19 cellular contexts compared by ENCODE assay signal in the genomic region with DNA sequence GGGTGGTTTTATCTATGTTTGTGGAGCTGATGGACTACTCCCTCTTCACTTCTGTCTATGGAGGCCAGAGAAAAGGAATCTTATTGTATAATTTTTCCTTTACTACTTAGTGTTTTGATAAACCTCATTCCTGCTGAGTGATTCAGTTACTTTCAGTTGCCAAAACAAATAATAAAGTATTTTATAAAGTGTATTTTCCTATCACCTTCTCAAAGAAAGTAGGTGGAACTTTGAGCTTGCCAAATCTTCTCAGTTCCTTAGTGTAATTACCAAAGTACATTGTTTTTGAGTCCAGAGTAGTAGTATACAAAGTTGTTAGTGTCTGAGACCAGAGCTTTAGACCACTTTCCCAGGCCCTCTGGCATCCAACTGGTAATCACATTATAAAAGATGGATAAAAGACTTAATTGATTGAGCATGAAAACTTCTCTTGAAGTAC. TPM values are rescaled to one million over a fixed set of nuclear protein-coding genes. Genes with fewer than 3 reads are reported as not detected.
DNase-seq lines count a peak whose midpoint lies in the region; ATAC-seq, FAIRE-seq and TF ChIP-seq lines count a peak whose summit lies in the region.
"Had no signal": no experiment of that assay in that cellular context is flagged by ENCODE, and none has a peak within 500 bp of the region (broad histone marks: within the 10 kb centered on the region; RNA-seq: fewer than 3 reads in every experiment).

No MANE protein-coding gene starts in this region.

- H2BK120ac ChIP-seq in trophoblast cell (ENCODE audit: insufficient read depth, low read length, poor library complexity): no peak overlapping the region

- no peak overlapping the region for H3K4me3 ChIP-seq in pancreas
- H3K4me3 ChIP-seq in Caco-2 (ENCODE audit: low read depth, low read length): no peak overlapping the region
- H3K4me3 ChIP-seq in trophoblast cell (ENCODE audit: low read depth, low read length): no peak overlapping the region
- H3K4me3 ChIP-seq: lung had no signal

- H3K9me3 Mint-ChIP-seq in Caco-2 (ENCODE audit: unreplicated experiment): no peaks in the 10 kb centered on the region
- H3K9me3 Mint-ChIP-seq: activated naive CD8-positive, alpha-beta T cell treated with anti-CD3 and anti-CD28 coated beads for 36 hours had no signal

- no peak overlapping the region for H3K4ac ChIP-seq in trophoblast cell (ENCODE audit: low read depth, low read length)

- H3K27me3 ChIP-seq in pancreas (no peaks in the 10 kb centered on the region), Caco-2 (replicated peaks; ENCODE audit: control insufficient read depth, insufficient read depth, low read length) (no peaks in the 10 kb centered on the region), trophoblast cell (ENCODE audit: insufficient read depth, low read length) (no peaks in the 10 kb centered on the region)
- H3K27me3 ChIP-seq: neutrophil had no signal

- no peak overlapping the region for H2BK12ac ChIP-seq in trophoblast cell (ENCODE audit: low read length)

- peaks cover 26% of the 10 kb centered on the region for H3K4me1 Mint-ChIP-seq in Caco-2 (ENCODE audit: low read depth, unreplicated experiment)

- H3K4me1 ChIP-seq in pancreas (peaks cover 17 to 36% (median 20%) of the 10 kb centered on the region in 3 donors), Caco-2 (no peaks in the 10 kb centered on the region), trophoblast cell (ENCODE audit: control insufficient read depth in 1 of 2, insufficient read depth in 2 of 2, low read length in 2 of 2) (no peaks in the 10 kb centered on the region)

- H3K4me2 ChIP-seq in trophoblast cell (ENCODE audit: low read length): no peak overlapping the region

- H4K12ac ChIP-seq in trophoblast cell (ENCODE audit: low read depth, low read length): no peak overlapping the region

- no peak overlapping the region for H4K8ac ChIP-seq in trophoblast cell (ENCODE audit: low read depth, low read length)

- TF ChIP-seq CTCF in RWPE1 (conservative IDR thresholded peaks at IDR 0.05; ENCODE audit: low read depth): no peak
- no peak for TF ChIP-seq CTCF in pancreas (IDR thresholded peaks at IDR 0.05)
- no peak for TF ChIP-seq CTCF in Caco-2 (IDR thresholded peaks at IDR 0.05; ENCODE audit: insufficient read depth in 1 of 2, low read depth in 1 of 2, low read length in 1 of 2, severe bottlenecking in 1 of 2, unreplicated experiment in 1 of 2)

- H3K9me3 ChIP-seq in pancreas: no peaks in the 10 kb centered on the region
- no peaks in the 10 kb centered on the region for H3K9me3 ChIP-seq in Caco-2
- H3K9me3 ChIP-seq in trophoblast cell (ENCODE audit: insufficient read depth, low read depth, low read length): no peaks in the 10 kb centered on the region
- H3K9me3 ChIP-seq: neutrophil had no signal

- BruUV-seq in Caco-2 (replicated peaks; lab: Mats Ljungman, UMichigan): no TSS peak

- peak; percentile 57 to 87 (median 66) for ATAC-seq in pancreas

- no peak overlapping the region for H3K9ac ChIP-seq in trophoblast cell (ENCODE audit: low read length)

- H2BK5ac ChIP-seq in trophoblast cell (ENCODE audit: low read depth, low read length, poor library complexity): no peak overlapping the region

- no peak for FAIRE-seq in pancreas (lab: Jason Lieb, UNC)

- H3K27me3 Mint-ChIP-seq in Caco-2 (ENCODE audit: insufficient read depth, unreplicated experiment): no peaks in the 10 kb centered on the region
- H3K27me3 Mint-ChIP-seq: activated naive CD8-positive, alpha-beta T cell treated with anti-CD3 and anti-CD28 coated beads for 36 hours had no signal

- no peaks in the 10 kb centered on the region for H3K79me1 ChIP-seq in trophoblast cell (ENCODE audit: low read length)

- DNase-seq in EH (ENCODE audit: low read depth) (peak; percentile 62), RWPE1 (ENCODE audit: low spot score) (peak; percentile 68), epithelial cell of prostate (ENCODE audit: low read depth, low spot score) (no peak), pancreas (no peak), Caco-2 (no peak), substantia nigra (lab: John Stamatoyannopoulos, UW) (no peak), trophoblast cell (no peak), activated T-cell treated with anti-CD3 and anti-CD28 coated beads for 4 hours (no peak)
- DNase-seq: activated naive CD8-positive, alpha-beta T cell treated with anti-CD3 and anti-CD28 coated beads for 36 hours; GF-D8; hippocampal formation; MM.1S; NCI-H2171 treated with DMSO at 0.1 percent for 48 hours; stimulated activated CD4-positive, alpha-beta T cell treated with anti-CD3 and anti-CD28 coated beads, Interleukin-4, amount 100 ng/mL, for 1 hour; stimulated activated naive CD4-positive, alpha-beta T cell treated with Interleukin-2 at 50 U/mL for 16 hours; T1000 had no signal

- no peak overlapping the region for H3K27ac ChIP-seq in RWPE1
- peak overlapping the region; percentile 5 for H3K27ac ChIP-seq in epithelial cell of prostate
- peak overlapping the region in 2 of 4 donors; percentile 43 to 64 for H3K27ac ChIP-seq in pancreas
- no peak overlapping the region for H3K27ac ChIP-seq in substantia nigra (ENCODE audit: low read depth, low read length, poor library complexity, severe bottlenecking)
- H3K27ac ChIP-seq in trophoblast cell (ENCODE audit: low read depth, low read length): no peak overlapping the region
- H3K27ac ChIP-seq: neutrophil had no signal

- H2AFZ ChIP-seq in trophoblast cell (ENCODE audit: insufficient read depth, low read length, poor library complexity): no peak overlapping the region

- intact Hi-C loops in pancreas (cut with DNase I) (no loop called here), Caco-2 (cut with micrococcal nuclease; ENCODE audit: unreplicated experiment) (no loop called here)

- H3K4me3 Mint-ChIP-seq in Caco-2 (ENCODE audit: unreplicated experiment): no peak overlapping the region
- H3K4me3 Mint-ChIP-seq: activated naive CD8-positive, alpha-beta T cell treated with anti-CD3 and anti-CD28 coated beads for 36 hours; CD14-positive monocyte had no signal

- no peaks in the 10 kb centered on the region for H3K79me2 ChIP-seq in trophoblast cell (ENCODE audit: control insufficient read depth, insufficient read depth, low read length, poor library complexity)

- no peak overlapping the region for H3K18ac ChIP-seq in trophoblast cell (ENCODE audit: low read length)

- no peak overlapping the region for H3K27ac Mint-ChIP-seq in Caco-2 (ENCODE audit: unreplicated experiment)
- H3K27ac Mint-ChIP-seq: activated naive CD8-positive, alpha-beta T cell treated with anti-CD3 and anti-CD28 coated beads for 36 hours had no signal

- no peak overlapping the region for H4K91ac ChIP-seq in trophoblast cell (ENCODE audit: low read depth, low read length)

- POLR2A ChIA-PET in RWPE1 (lab: Yijun Ruan, JAX; ENCODE audit: low non-redundant PET): interaction anchor here (0.6 kb wide), 1 partner anchor 13 kb away, joined by 4 read pairs; the partner anchor contains the start of gene RABGAP1
- POLR2A ChIA-PET in Caco-2 (lab: Charles Lee): interaction anchor here (0.6 kb wide), 1 partner anchor 37 kb away, joined by 3 read pairs; no protein-coding TSS in a partner anchor

- H3K36me3 ChIP-seq in pancreas: no peaks in the 10 kb centered on the region
- H3K36me3 ChIP-seq in Caco-2 (ENCODE audit: control insufficient read depth, insufficient read depth, low read length): peaks cover 1% of the 10 kb centered on the region
- peaks cover 2% of the 10 kb centered on the region in 2 experiments for H3K36me3 ChIP-seq in trophoblast cell (ENCODE audit: control insufficient read depth in 1 of 2, insufficient read depth in 2 of 2, low read length in 2 of 2)
- H3K36me3 ChIP-seq: neutrophil had no signal

- no peak overlapping the region for H3K23ac ChIP-seq in trophoblast cell (ENCODE audit: low read length)

- no peak overlapping the region for H3K14ac ChIP-seq in trophoblast cell (ENCODE audit: low read length)

- H2AK5ac ChIP-seq in trophoblast cell (ENCODE audit: low read length): no peak overlapping the region

- H3K36me3 Mint-ChIP-seq in Caco-2 (ENCODE audit: insufficient read depth, unreplicated experiment): peaks cover 25% of the 10 kb centered on the region

- CTCF ChIA-PET in RWPE1 (lab: Yijun Ruan, JAX) (interaction anchor here (0.6 kb wide), 2 partner anchors 37 to 615 kb away, joined by 3 to 4 read pairs; no protein-coding TSS in a partner anchor), Caco-2 (lab: Charles Lee) (no interaction called here)

RNA-seq across cellular contexts. Expression of gene RABGAP1, which starts 13.5 kb away (rescaled TPM):
- 10 to 100 TPM; 19.4 to 35.2 (median 20.6) TPM for total RNA-seq in pancreas
- polyA plus RNA-seq in pancreas: 10 to 100 TPM in 1 of 2 donors, 1 to 10 TPM in 1; 7.6 to 11.7 TPM
- 52.1 and 55.4 TPM in 2 replicates for total RNA-seq in Caco-2 (2022)
- polyA plus RNA-seq in trophoblast cell (2013): 21.3 and 22.2 TPM in 2 replicates

RNA-seq across cellular contexts. Expression of gene ZBTB26, which starts 23.0 kb away (rescaled TPM):
- 1 to 10 TPM; 2.3 to 5.3 (median 3.1) TPM for total RNA-seq in pancreas
- polyA plus RNA-seq in pancreas: 1 to 10 TPM; 1.5 to 3.5 TPM
- total RNA-seq in Caco-2 (2022): 8.7 and 10.3 TPM in 2 replicates
- polyA plus RNA-seq in trophoblast cell (2013): 3.7 and 3.9 TPM in 2 replicates

RNA-seq across cellular contexts. Expression of gene ZBTB6, which starts 41.1 kb away (rescaled TPM):
- 1 to 10 TPM; 2.2 to 5.3 (median 3.2) TPM for total RNA-seq in pancreas
- polyA plus RNA-seq in pancreas: 1 to 10 TPM in 1 of 2 donors, under 1 TPM in 1; 0.87 to 3.4 TPM
- 6.8 and 7.2 TPM in 2 replicates for total RNA-seq in Caco-2 (2022)
- 6.4 and 6.6 TPM in 2 replicates for polyA plus RNA-seq in trophoblast cell (2013)

RNA-seq across cellular contexts. Expression of gene RC3H2, which starts 49.1 kb away (rescaled TPM):
- total RNA-seq in pancreas (10 to 100 TPM; 10.9 to 18.7 (median 12.9) TPM), Caco-2 (2022) (53.8 and 55.5 TPM in 2 replicates)
- polyA plus RNA-seq in pancreas: 1 to 10 TPM; 4.1 to 5.4 TPM
- 31.5 and 34.4 TPM in 2 replicates for polyA plus RNA-seq in trophoblast cell (2013)

Comparison
In these comparisons a context has a peak if more than half of its experiments do, and no peak if none do; other contexts are left out.
1. DNase-seq: peak in EH (single experiment) and RWPE1 (single experiment); none in epithelial cell of prostate (single experiment), pancreas (0 of 6), Caco-2 (0 of 2), substantia nigra (0 of 49), trophoblast cell (0 of 2) and activated T-cell treated with anti-CD3 and anti-CD28 coated beads for 4 hours (single experiment).